8 cellular contexts compared by ENCODE assay signal in the genomic region with DNA sequence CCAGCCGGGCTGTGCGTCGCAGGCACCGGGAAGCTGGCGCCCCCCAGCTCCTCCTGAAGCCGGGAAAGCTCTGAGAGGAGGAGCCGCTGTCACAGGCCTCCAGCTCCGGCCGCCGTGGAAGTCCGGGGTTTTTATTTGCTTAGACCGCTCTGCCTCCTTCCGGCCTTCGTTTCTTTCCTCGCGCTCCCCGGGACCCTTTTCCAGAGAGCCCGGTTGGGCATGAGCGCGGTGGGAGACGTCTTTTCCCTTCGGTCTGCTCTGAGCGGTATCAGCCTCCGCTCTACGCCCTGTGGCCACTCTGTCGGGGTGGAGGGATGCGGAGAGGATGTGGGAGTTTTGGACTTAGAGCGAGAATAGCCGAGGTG. TPM values are rescaled to one million over a fixed set of nuclear protein-coding genes. Genes with fewer than 3 reads are reported as not detected.
DNase-seq lines count a peak whose midpoint lies in the region; ATAC-seq and TF ChIP-seq lines count a peak whose summit lies in the region.

No MANE protein-coding gene starts in this region.

- no peaks in the 10 kb centered on the region for H3K36me3 Mint-ChIP-seq in memory B cell

- H3K4me1 ChIP-seq in thoracic aorta (ENCODE audit: control insufficient read depth in 1 of 2, low read depth in 2 of 2), result peaks cover 13 to 40% of the 10 kb centered on the region in 2 donors

- peak overlapping the region; percentile 96 for H3K4me3 Mint-ChIP-seq in memory B cell

- TF ChIP-seq CTCF in thoracic aorta (IDR thresholded peaks at IDR 0.05), result no peak

- no peaks in the 10 kb centered on the region for H3K36me3 ChIP-seq in thoracic aorta

- H3K4me1 Mint-ChIP-seq in memory B cell, result peaks cover 12% of the 10 kb centered on the region

- peak overlapping the region; percentile 97 for H3K27ac Mint-ChIP-seq in memory B cell

- H3K27ac ChIP-seq in thoracic aorta, result peak overlapping the region; percentile 91 to 96

- H3K27me3 Mint-ChIP-seq in memory B cell, result no peaks in the 10 kb centered on the region

- H3K4me3 ChIP-seq in thoracic aorta, result peak overlapping the region; percentile 95

- H3K9me3 Mint-ChIP-seq in memory B cell, result no peaks in the 10 kb centered on the region

- ATAC-seq in GM19372 (IDR thresholded peaks at IDR 0.05; ENCODE audit: low read depth, unreplicated experiment), result peak; percentile 21
- ATAC-seq in HG03439 (IDR thresholded peaks at IDR 0.05; ENCODE audit: unreplicated experiment), result peak; percentile 20
- ATAC-seq in memory B cell (ENCODE audit: low read depth), result peak; percentile 8
- ATAC-seq in thoracic aorta (ENCODE audit: insufficient number of reproducible peaks, low FRiP score, low read depth), result peak; percentile 26

- DNase-seq in DMS53 (lab: John Stamatoyannopoulos, UW) (peak; percentile 59), T-helper 1 cell (peak in 3 of 5 donors; percentile 5 to 10 (median 5)), memory B cell (ENCODE audit: low spot score in 2 of 2) (peak in 1 of 2 donors; percentile 4), thoracic aorta (ENCODE audit: low spot score) (no peak), inferior parietal cortex (ENCODE audit: extremely low spot score) (no peak)
- peak; percentile 13 for DNase-seq in effector CD8-positive, alpha-beta T cell (lab: John Stamatoyannopoulos, UW)

- no peaks in the 10 kb centered on the region for H3K27me3 ChIP-seq in thoracic aorta (replicated peaks; ENCODE audit: insufficient read depth)

- no peaks in the 10 kb centered on the region for H3K9me3 ChIP-seq in thoracic aorta

RNA-seq across cellular contexts. Expression of a gene that starts 0.6 kb away (rescaled TPM):
- 10 to 100 TPM; 29.4 to 77.6 TPM for total RNA-seq in thoracic aorta

Comparison
In these comparisons a context has a peak if more than half of its experiments do, and no peak if none do; other contexts are left out.
1. DNase-seq: peak in DMS53 (single experiment), T-helper 1 cell (3 of 5) and effector CD8-positive, alpha-beta T cell (single experiment); none in thoracic aorta (single experiment) and inferior parietal cortex (single experiment).
2. Peak in every context shown above with its lines, with median percentiles within 50 percentile points of each other: ATAC-seq.